8 cellular contexts compared by ENCODE assay signal in genomic region chr18:74951165-74951760, GRCh38.
DNase-seq lines count a peak whose midpoint lies in the region; ATAC-seq and TF ChIP-seq lines count a peak whose summit lies in the region.

No MANE protein-coding gene starts in this region.

- H3K4me1 Mint-ChIP-seq in activated T-cell treated with anti-CD3 and anti-CD28 coated beads, Interleukin-2, amount 50 U/mL, for 72 hours (ENCODE audit: low read depth), result peaks cover 28% of the 10 kb centered on the region
- H3K4me1 Mint-ChIP-seq in activated T-cell treated with anti-CD3 and anti-CD28 coated beads, Interleukin-2, amount 50 U/mL, for 24 hours (ENCODE audit: low read depth), result peaks cover 23% of the 10 kb centered on the region
- peaks cover 9 to 22% (median 21%) of the 10 kb centered on the region in 3 donors for H3K4me1 Mint-ChIP-seq in naive B cell

- H3K4me3 ChIP-seq in cardiac fibroblast (replicated peaks in 1 of 2; ENCODE audit: low read depth in 2 of 2, low read length in 2 of 2), result no peak overlapping the region

- peak; percentile 89 for ATAC-seq in activated T-cell treated with anti-CD3 and anti-CD28 coated beads, Interleukin-2, amount 50 U/mL, for 72 hours (replicated peaks in 1 of 2)
- ATAC-seq in HG03558 (IDR thresholded peaks at IDR 0.05; ENCODE audit: extremely low read depth, unreplicated experiment), result peak; percentile 57
- peak; percentile 45 to 87 for ATAC-seq in naive B cell (ENCODE audit: low read depth in 2 of 2)
- ATAC-seq in omental fat pad (ENCODE audit: low FRiP score), result no peak

- peak overlapping the region; percentile 93 for H3K27ac Mint-ChIP-seq in activated T-cell treated with anti-CD3 and anti-CD28 coated beads, Interleukin-2, amount 50 U/mL, for 72 hours
- H3K27ac Mint-ChIP-seq in activated T-cell treated with anti-CD3 and anti-CD28 coated beads, Interleukin-2, amount 50 U/mL, for 24 hours, result no peak overlapping the region
- H3K27ac Mint-ChIP-seq in naive B cell, result peak overlapping the region in 3 of 6 donors; percentile 28 to 87 (median 74)

- peak overlapping the region; percentile 60 to 73 for H3K4me3 Mint-ChIP-seq in activated T-cell treated with anti-CD3 and anti-CD28 coated beads, Interleukin-2, amount 50 U/mL, for 72 hours
- no peak overlapping the region for H3K4me3 Mint-ChIP-seq in activated T-cell treated with anti-CD3 and anti-CD28 coated beads, Interleukin-2, amount 50 U/mL, for 24 hours
- peak overlapping the region in 5 of 8 donors; percentile 3 to 46 (median 37) for H3K4me3 Mint-ChIP-seq in naive B cell

- no peaks in the 10 kb centered on the region for H3K27me3 Mint-ChIP-seq in activated T-cell treated with anti-CD3 and anti-CD28 coated beads, Interleukin-2, amount 50 U/mL, for 72 hours (ENCODE audit: low read depth)
- no peaks in the 10 kb centered on the region for H3K27me3 Mint-ChIP-seq in activated T-cell treated with anti-CD3 and anti-CD28 coated beads, Interleukin-2, amount 50 U/mL, for 24 hours
- H3K27me3 Mint-ChIP-seq in naive B cell, result no peaks in the 10 kb centered on the region

- TF ChIP-seq CTCF in cardiac fibroblast (IDR thresholded peaks at IDR 0.05; ENCODE audit: low read depth, low read length), result no peak
- TF ChIP-seq CTCF in omental fat pad (IDR thresholded peaks at IDR 0.05), result no peak

- DNase-seq in activated T-cell treated with anti-CD3 and anti-CD28 coated beads, Interleukin-2, amount 50 U/mL, for 72 hours, result peak; percentile 10 to 16
- DNase-seq in activated T-cell treated with anti-CD3 and anti-CD28 coated beads, Interleukin-2, amount 50 U/mL, for 24 hours, result no peak
- peak; percentile 84 to 97 for DNase-seq in cardiac fibroblast (ENCODE audit: low read depth in 2 of 2)
- peak; percentile 1 for DNase-seq in naive B cell
- DNase-seq in superior temporal gyrus (ENCODE audit: extremely low spot score), result no peak
- no peak for DNase-seq in omental fat pad (ENCODE audit: low spot score)
- no peak for DNase-seq in germinal center (ENCODE audit: low spot score)

- H3K9me3 Mint-ChIP-seq in activated T-cell treated with anti-CD3 and anti-CD28 coated beads, Interleukin-2, amount 50 U/mL, for 72 hours, result no peaks in the 10 kb centered on the region
- no peaks in the 10 kb centered on the region for H3K9me3 Mint-ChIP-seq in activated T-cell treated with anti-CD3 and anti-CD28 coated beads, Interleukin-2, amount 50 U/mL, for 24 hours
- H3K9me3 Mint-ChIP-seq in naive B cell, result no peaks in the 10 kb centered on the region

- H3K36me3 Mint-ChIP-seq in activated T-cell treated with anti-CD3 and anti-CD28 coated beads, Interleukin-2, amount 50 U/mL, for 72 hours (ENCODE audit: insufficient read depth in 2 of 2), result no peaks in the 10 kb centered on the region
- no peaks in the 10 kb centered on the region for H3K36me3 Mint-ChIP-seq in activated T-cell treated with anti-CD3 and anti-CD28 coated beads, Interleukin-2, amount 50 U/mL, for 24 hours (ENCODE audit: low read depth)
- peaks cover 5 to 8% of the 10 kb centered on the region in 2 donors for H3K36me3 Mint-ChIP-seq in naive B cell

Comparison
In these comparisons a context has a peak if more than half of its experiments do, and no peak if none do; other contexts are left out.
1. DNase-seq: peak in activated T-cell treated with anti-CD3 and anti-CD28 coated beads, Interleukin-2, amount 50 U/mL, for 72 hours (2 of 2), cardiac fibroblast (2 of 2) and naive B cell (single experiment); none in activated T-cell treated with anti-CD3 and anti-CD28 coated beads, Interleukin-2, amount 50 U/mL, for 24 hours (single experiment), superior temporal gyrus (single experiment), omental fat pad (single experiment) and germinal center (single experiment).